8 cellular contexts compared by ENCODE assay signal in genomic region chr10:105063796-105064195, GRCh38.
DNase-seq lines count a peak whose midpoint lies in the region; ATAC-seq and TF ChIP-seq lines count a peak whose summit lies in the region.

No MANE protein-coding gene starts in this region.

- in situ Hi-C loops in GM23248 (cut with MboI): no loop called here

- H3K27ac ChIP-seq in GM23248 (no peak overlapping the region), smooth muscle cell (ENCODE audit: low read depth) (no peak overlapping the region), aorta (ENCODE audit: low read depth in 1 of 2, low read length in 2 of 2) (no peak overlapping the region)

- no peak overlapping the region for H3K4me2 ChIP-seq in GM23248 (ENCODE audit: unreplicated experiment)
- no peak overlapping the region for H3K4me2 ChIP-seq in smooth muscle cell

- intact Hi-C loops in aorta (cut with DNase I): no loop called here

- H3K9me2 ChIP-seq in GM23248 (ENCODE audit: insufficient read depth): no peaks in the 10 kb centered on the region

- ATAC-seq in aorta (ENCODE audit: low FRiP score): no peak
- ATAC-seq in HG03378 (IDR thresholded peaks at IDR 0.05; ENCODE audit: unreplicated experiment): no peak

- H3K27me3 ChIP-seq in GM06990 (replicated peaks; ENCODE audit: control insufficient read depth, insufficient read depth, low read length) (no peaks in the 10 kb centered on the region; the same call in 1 of the 2 replicates), GM23248 (replicated peaks; ENCODE audit: insufficient read depth) (no peaks in the 10 kb centered on the region), smooth muscle cell (ENCODE audit: low read depth) (peaks cover 40% of the 10 kb centered on the region), aorta (ENCODE audit: control insufficient read depth in 1 of 2, insufficient read depth in 2 of 2, low read length in 1 of 2) (no peaks in the 10 kb centered on the region)

- H3F3A ChIP-seq in GM23248 (ENCODE audit: insufficient read depth) (peaks cover 14% of the 10 kb centered on the region), smooth muscle cell (ENCODE audit: low read depth) (no peaks in the 10 kb centered on the region)

- no peak overlapping the region for H2AFZ ChIP-seq in GM23248
- no peak overlapping the region for H2AFZ ChIP-seq in smooth muscle cell (ENCODE audit: low read depth)

- WGBS in GM23248 (ENCODE audit: low coverage in 1 of 2, low lambda C conversion rate in 2 of 2, missing lambda C conversion rate in 2 of 2), 2 experiments: 29 to 31% methylated on average over 5 of the region's 5 CpGs
- WGBS in smooth muscle cell (ENCODE audit: low lambda C conversion rate): 34% methylated on average over 5 of the region's 5 CpGs
- 23 to 28% methylated on average over 5 of the region's 5 CpGs for WGBS in aorta, 2 donors

- no peaks in the 10 kb centered on the region for H4K20me1 ChIP-seq in GM23248 (ENCODE audit: insufficient read depth)
- H4K20me1 ChIP-seq in smooth muscle cell (ENCODE audit: low read depth): no peaks in the 10 kb centered on the region

- TF ChIP-seq CTCF in GM06990 (IDR thresholded peaks at IDR 0.05; ENCODE audit: insufficient read depth, low read length, poor library complexity, severe bottlenecking): peak; percentile 72
- peak; percentile 82 for TF ChIP-seq CTCF in epithelial cell of esophagus (IDR thresholded peaks at IDR 0.05; ENCODE audit: insufficient read depth, low read depth, low read length, missing control alignments)
- TF ChIP-seq CTCF in smooth muscle cell (IDR thresholded peaks at IDR 0.05; ENCODE audit: borderline replicate concordance, insufficient read depth, poor library complexity, severe bottlenecking): peak; percentile 73

- DNase-seq in GM06990 (ENCODE audit: extremely low read depth, insufficient read length) (no peak), GM23248 (peak; percentile 43), NCI-H774 (lab: John Stamatoyannopoulos, UW) (peak; percentile 5), epithelial cell of esophagus (ENCODE audit: low read depth) (peak; percentile 55), smooth muscle cell (lab: John Stamatoyannopoulos, UW; ENCODE audit: unreplicated experiment) (no peak), aorta (no peak), NCI-H226 (no peak)

- H3K9ac ChIP-seq in GM23248: no peak overlapping the region
- H3K9ac ChIP-seq in smooth muscle cell (ENCODE audit: low read depth): no peak overlapping the region

- no peaks in the 10 kb centered on the region for H3K9me3 ChIP-seq in GM23248 (ENCODE audit: low read depth)
- H3K9me3 ChIP-seq in smooth muscle cell (replicated peaks; ENCODE audit: low read depth): no peaks in the 10 kb centered on the region
- H3K9me3 ChIP-seq in aorta (ENCODE audit: control insufficient read depth, low read length): peaks cover 3% of the 10 kb centered on the region

- H3K79me2 ChIP-seq in GM23248 (ENCODE audit: insufficient read depth) (no peaks in the 10 kb centered on the region), smooth muscle cell (ENCODE audit: low read depth) (no peaks in the 10 kb centered on the region)

- no peaks in the 10 kb centered on the region for H3K36me3 ChIP-seq in GM06990 (ENCODE audit: control insufficient read depth, insufficient read depth, low read length)
- no peaks in the 10 kb centered on the region for H3K36me3 ChIP-seq in GM23248 (ENCODE audit: low read depth)
- no peaks in the 10 kb centered on the region for H3K36me3 ChIP-seq in smooth muscle cell (ENCODE audit: low read depth)
- no peaks in the 10 kb centered on the region for H3K36me3 ChIP-seq in aorta (ENCODE audit: control insufficient read depth in 1 of 2, insufficient read depth in 2 of 2, low read length in 1 of 2)

- no peak overlapping the region for H3K4me3 ChIP-seq in GM06990 (replicated peaks; ENCODE audit: low read depth, low read length)
- no peak overlapping the region for H3K4me3 ChIP-seq in GM23248
- H3K4me3 ChIP-seq in epithelial cell of esophagus (ENCODE audit: low read length): no peak overlapping the region
- no peak overlapping the region for H3K4me3 ChIP-seq in smooth muscle cell
- H3K4me3 ChIP-seq in aorta (ENCODE audit: low read length in 2 of 2): no peak overlapping the region

- H3K4me1 ChIP-seq in GM23248 (ENCODE audit: insufficient read depth) (peaks cover 8% of the 10 kb centered on the region), smooth muscle cell (ENCODE audit: low read depth) (no peaks in the 10 kb centered on the region), aorta (ENCODE audit: control insufficient read depth in 1 of 2, insufficient read depth in 2 of 2, low read length in 2 of 2) (no peaks in the 10 kb centered on the region)

Comparison
In these comparisons a context has a peak if more than half of its experiments do, and no peak if none do; other contexts are left out.
1. DNase-seq: peak in GM23248 (single experiment), NCI-H774 (single experiment) and epithelial cell of esophagus (single experiment); none in GM06990 (single experiment), smooth muscle cell (single experiment), aorta (0 of 2) and NCI-H226 (single experiment).
2. Peak in every context shown above with its lines, with median percentiles within 50 percentile points of each other: CTCF ChIP-seq.